8 cellular contexts compared by ENCODE assay signal in the genomic region with DNA sequence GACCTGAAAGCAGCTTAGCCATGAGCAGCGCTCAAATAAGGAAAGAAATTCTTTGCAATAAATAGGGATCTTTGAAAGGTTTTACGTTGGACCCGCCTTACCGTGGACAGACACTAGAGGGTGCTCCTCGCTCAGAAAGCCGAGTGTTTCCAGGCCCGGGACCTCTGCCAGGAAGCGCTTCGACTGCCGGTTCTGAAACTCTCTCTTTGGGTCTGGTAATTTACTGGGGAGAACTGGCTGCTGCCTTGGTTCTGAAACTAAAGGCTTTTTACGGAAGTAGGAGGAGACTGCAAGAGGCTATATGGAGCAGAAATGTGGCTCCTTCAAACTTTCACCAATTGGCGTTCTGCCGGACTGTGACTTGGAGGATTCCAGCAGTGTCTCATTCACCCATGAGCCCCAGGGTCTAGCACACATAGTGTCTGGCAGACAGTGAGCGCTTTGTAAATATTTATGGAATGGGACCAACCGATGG. TPM values are rescaled to one million over a fixed set of nuclear protein-coding genes. Genes with fewer than 3 reads are reported as not detected.
A peak's percentile ranks its signal among the peaks of the same experiment; 100 is the strongest.
DNase-seq lines count a peak whose midpoint lies in the region; ATAC-seq, FAIRE-seq and TF ChIP-seq lines count a peak whose summit lies in the region.

No MANE protein-coding gene starts in this region.

- H3K4me1 Mint-ChIP-seq in activated CD8-positive, alpha-beta memory T cell treated with anti-CD3 and anti-CD28 coated beads, Interleukin-2, amount 10 ng/mL, durations not matched to agents 7 days and 5 days: peaks cover 4% of the 10 kb centered on the region

- peaks cover 57% of the 10 kb centered on the region for H3K27me3 Mint-ChIP-seq in activated CD8-positive, alpha-beta memory T cell treated with anti-CD3 and anti-CD28 coated beads, Interleukin-2, amount 10 ng/mL, durations not matched to agents 7 days and 5 days

- peak; percentile 96 for TF ChIP-seq CTCF in AG09319 (IDR thresholded peaks at IDR 0.05; ENCODE audit: low read depth, low read length)
- TF ChIP-seq CTCF in endothelial cell of umbilical vein (IDR thresholded peaks at IDR 0.05; ENCODE audit: extremely low read depth in 1 of 2, insufficient read depth in 1 of 2, low read depth in 1 of 2, low read length in 2 of 2): peak; percentile 79 to 88

- peak overlapping the region in 1 of 3 experiments; percentile 43 for H3K4me3 ChIP-seq in endothelial cell of umbilical vein (replicated peaks in 1 of 3; ENCODE audit: insufficient read depth in 1 of 3, low read depth in 1 of 3, low read length in 3 of 3)

- CTCF ChIA-PET in activated CD8-positive, alpha-beta memory T cell treated with anti-CD3 and anti-CD28 coated beads, Interleukin-2, amount 10 ng/mL, durations not matched to agents 7 days and 5 days (lab: Charles Lee): interaction anchor here (0.7 to 4.0 kb wide), 25 partner anchors 9 to 361 kb away, joined by 3 to 42 read pairs (median 4); no protein-coding TSS in a partner anchor
- CTCF ChIA-PET in endothelial cell of umbilical vein (lab: Charles Lee): interaction anchor here (0.5 to 3.7 kb wide), 35 partner anchors 8 to 480 kb away, joined by 3 to 45 read pairs (median 4); partner anchors contain the start of genes ATP5MC1 and PRAC2

- H3K27ac ChIP-seq in endothelial cell of umbilical vein (ENCODE audit: insufficient read depth, low read depth, low read length): no peak overlapping the region

- DNase-seq in AG09319 (ENCODE audit: extremely low read depth, low read depth) (peak; percentile 32), H54 (ENCODE audit: insufficient read length, low spot score) (peak; percentile 76), NCI-H82 (lab: John Stamatoyannopoulos, UW) (peak; percentile 73), endothelial cell of umbilical vein (ENCODE audit: low read depth, low spot score) (peak; percentile 77), midbrain (lab: John Stamatoyannopoulos, UW) (peak; percentile 84)
- DNase-seq in activated CD8-positive, alpha-beta memory T cell treated with anti-CD3 and anti-CD28 coated beads, Interleukin-2, amount 10 ng/mL, durations not matched to agents 7 days and 5 days: peak; percentile 76
- peak; percentile 46 for DNase-seq in stimulated activated CD8-positive, alpha-beta memory T cell treated with anti-CD3 and anti-CD28 coated beads, Interleukin-15, amount 100 ng/mL, for 1 hour (ENCODE audit: low read depth)

- H3K9me3 ChIP-seq in endothelial cell of umbilical vein (replicated peaks; ENCODE audit: control insufficient read depth, insufficient read depth, low read length): no peaks in the 10 kb centered on the region

- no peaks in the 10 kb centered on the region for H3K36me3 Mint-ChIP-seq in activated CD8-positive, alpha-beta memory T cell treated with anti-CD3 and anti-CD28 coated beads, Interleukin-2, amount 10 ng/mL, durations not matched to agents 7 days and 5 days

- POLR2A ChIA-PET in endothelial cell of umbilical vein (lab: Charles Lee): no interaction called here

- H3K4me2 ChIP-seq in endothelial cell of umbilical vein (ENCODE audit: insufficient read depth, low read length): peak overlapping the region; percentile 76

- ATAC-seq in activated CD8-positive, alpha-beta memory T cell treated with anti-CD3 and anti-CD28 coated beads, Interleukin-2, amount 10 ng/mL, durations not matched to agents 7 days and 5 days: peak; percentile 72
- ATAC-seq in GM19324 (IDR thresholded peaks at IDR 0.05; ENCODE audit: low FRiP score, unreplicated experiment): no peak

- no peak for TF ChIP-seq POLR2A in H54 (IDR thresholded peaks at IDR 0.05; ENCODE audit: low read depth, low read length)
- TF ChIP-seq POLR2A in endothelial cell of umbilical vein (IDR thresholded peaks at IDR 0.05; ENCODE audit: low read depth, low read length): no peak

- no peaks in the 10 kb centered on the region for H3K9me1 ChIP-seq in endothelial cell of umbilical vein (replicated peaks; ENCODE audit: control insufficient read depth, extremely low read depth, insufficient read depth, low read length)

- peak overlapping the region; percentile 80 for H2AFZ ChIP-seq in endothelial cell of umbilical vein (ENCODE audit: low read depth, low read length)

- peaks cover 12 to 21% of the 10 kb centered on the region in 2 experiments for H3K27me3 ChIP-seq in endothelial cell of umbilical vein (ENCODE audit: control insufficient read depth in 2 of 2, insufficient read depth in 2 of 2, low read length in 2 of 2)

- intact Hi-C loops in endothelial cell of umbilical vein (cut with micrococcal nuclease): loop anchor here (1.0 to 2.0 kb wide), 2 partner anchors 120 to 207 kb away; no protein-coding TSS in a partner anchor

- peak; percentile 66 for FAIRE-seq in H54 (lab: Jason Lieb, UNC)
- peak; percentile 91 for FAIRE-seq in endothelial cell of umbilical vein (lab: Jason Lieb, UNC)

- H4K20me1 ChIP-seq in endothelial cell of umbilical vein (replicated peaks; ENCODE audit: control insufficient read depth, extremely low read depth, insufficient read depth, low read length): no peaks in the 10 kb centered on the region

- no peaks in the 10 kb centered on the region for H3K9me3 Mint-ChIP-seq in activated CD8-positive, alpha-beta memory T cell treated with anti-CD3 and anti-CD28 coated beads, Interleukin-2, amount 10 ng/mL, durations not matched to agents 7 days and 5 days (ENCODE audit: low read depth)

- dilution Hi-C loops in endothelial cell of umbilical vein (cut with MboI; ENCODE audit: extremely low pct_ligation_motif_present, low sequenced_read_pairs): loop anchor here (25.0 kb wide), 1 partner anchor 91 kb away; no protein-coding TSS in a partner anchor

- H3K36me3 ChIP-seq in endothelial cell of umbilical vein (ENCODE audit: control insufficient read depth in 2 of 2, extremely low read depth in 1 of 2, insufficient read depth in 2 of 2, low read length in 2 of 2): no peaks in the 10 kb centered on the region

- H3K27ac Mint-ChIP-seq in activated CD8-positive, alpha-beta memory T cell treated with anti-CD3 and anti-CD28 coated beads, Interleukin-2, amount 10 ng/mL, durations not matched to agents 7 days and 5 days: no peak overlapping the region

- H3K4me1 ChIP-seq in endothelial cell of umbilical vein (ENCODE audit: control insufficient read depth, extremely low read depth, insufficient read depth, low read length): no peaks in the 10 kb centered on the region

- H3K4me3 Mint-ChIP-seq in activated CD8-positive, alpha-beta memory T cell treated with anti-CD3 and anti-CD28 coated beads, Interleukin-2, amount 10 ng/mL, durations not matched to agents 7 days and 5 days: peak overlapping the region; percentile 30

- no peaks in the 10 kb centered on the region for H3K79me2 ChIP-seq in endothelial cell of umbilical vein (ENCODE audit: control insufficient read depth, insufficient read depth, low read length)

- H3K9ac ChIP-seq in endothelial cell of umbilical vein (replicated peaks; ENCODE audit: extremely low read depth, insufficient read depth, low read length): no peak overlapping the region

- no TSS peak for BruUV-seq in endothelial cell of umbilical vein (replicated peaks; lab: Mats Ljungman, UMichigan)

RNA-seq across cellular contexts. Expression of gene HOXB9, which starts 45.6 kb away (rescaled TPM):
- total RNA-seq in activated CD8-positive, alpha-beta memory T cell treated with anti-CD3 and anti-CD28 coated beads, Interleukin-2, amount 10 ng/mL, durations not matched to agents 7 days and 5 days: 10 to 100 TPM in 1 of 2 experiments, 1 to 10 TPM in 1; 8.4 to 19.6 TPM
- 0.69 and 1.1 TPM in 2 replicates for total RNA-seq in endothelial cell of umbilical vein
- polyA plus RNA-seq in endothelial cell of umbilical vein: 0.49 and 0.79 TPM in 2 replicates
- polyA plus RNA-seq in endothelial cell of umbilical vein (2011; cell fraction: cytosol; rRNA removed): 0.62 and 0.82 TPM in 2 replicates
- polyA plus RNA-seq in endothelial cell of umbilical vein (2011; cell fraction: nucleus; rRNA removed): 0.50 and 0.54 TPM in 2 replicates
- polyA plus RNA-seq in endothelial cell of umbilical vein (2012): 0.98 and 1.4 TPM in 2 replicates
- 1.3 and 2.6 TPM in 2 replicates for polyA minus RNA-seq in endothelial cell of umbilical vein
- not detected for polyA minus RNA-seq in endothelial cell of umbilical vein (2011; cell fraction: cytosol; rRNA and poly(A)+ RNA removed)
- polyA minus RNA-seq in endothelial cell of umbilical vein (2011; cell fraction: nucleus; rRNA and poly(A)+ RNA removed): 0.24 and 0.38 TPM in 2 replicates

RNA-seq across cellular contexts. Expression of gene PRAC1, which starts 50.6 kb away (rescaled TPM):
- not detected for total RNA-seq in activated CD8-positive, alpha-beta memory T cell treated with anti-CD3 and anti-CD28 coated beads, Interleukin-2, amount 10 ng/mL, durations not matched to agents 7 days and 5 days
- total RNA-seq in endothelial cell of umbilical vein: not detected in 2 replicates
- polyA plus RNA-seq in endothelial cell of umbilical vein: not detected in 2 replicates
- polyA plus RNA-seq in endothelial cell of umbilical vein (2011; cell fraction: cytosol; rRNA removed): not detected in 2 replicates
- polyA plus RNA-seq in endothelial cell of umbilical vein (2011; cell fraction: nucleus; rRNA removed): not detected in 2 replicates
- polyA plus RNA-seq in endothelial cell of umbilical vein (2012): not detected in 2 replicates
- not detected in 2 replicates for polyA minus RNA-seq in endothelial cell of umbilical vein
- polyA minus RNA-seq in endothelial cell of umbilical vein (2011; cell fraction: cytosol; rRNA and poly(A)+ RNA removed): not detected
- polyA minus RNA-seq in endothelial cell of umbilical vein (2011; cell fraction: nucleus; rRNA and poly(A)+ RNA removed): not detected in 2 replicates

RNA-seq across cellular contexts. Expression of gene PRAC2, which starts 51.3 kb away (rescaled TPM):
- not detected for total RNA-seq in activated CD8-positive, alpha-beta memory T cell treated with anti-CD3 and anti-CD28 coated beads, Interleukin-2, amount 10 ng/mL, durations not matched to agents 7 days and 5 days
- total RNA-seq in endothelial cell of umbilical vein: not detected in 2 replicates
- not detected in 2 replicates for polyA plus RNA-seq in endothelial cell of umbilical vein
- polyA plus RNA-seq in endothelial cell of umbilical vein (2011; cell fraction: cytosol; rRNA removed): not detected in 2 replicates
- polyA plus RNA-seq in endothelial cell of umbilical vein (2011; cell fraction: nucleus; rRNA removed): not detected in 2 replicates
- not detected in 2 replicates for polyA plus RNA-seq in endothelial cell of umbilical vein (2012)
- polyA minus RNA-seq in endothelial cell of umbilical vein: not detected in 2 replicates
- not detected for polyA minus RNA-seq in endothelial cell of umbilical vein (2011; cell fraction: cytosol; rRNA and poly(A)+ RNA removed)
- polyA minus RNA-seq in endothelial cell of umbilical vein (2011; cell fraction: nucleus; rRNA and poly(A)+ RNA removed): not detected in 2 replicates

RNA-seq across cellular contexts. Expression of gene HOXB8, which starts 56.6 kb away (rescaled TPM):
- total RNA-seq in activated CD8-positive, alpha-beta memory T cell treated with anti-CD3 and anti-CD28 coated beads, Interleukin-2, amount 10 ng/mL, durations not matched to agents 7 days and 5 days: 1 to 10 TPM in 1 of 2 experiments, under 1 TPM in 1; 0.38 to 1.4 TPM
- 1.7 and 2.0 TPM in 2 replicates for total RNA-seq in endothelial cell of umbilical vein
- 1.6 and 2.4 TPM in 2 replicates for polyA plus RNA-seq in endothelial cell of umbilical vein
- 0.81 and 0.86 TPM in 2 replicates for polyA plus RNA-seq in endothelial cell of umbilical vein (2011; cell fraction: cytosol; rRNA removed)
- 0.63 and 0.96 TPM in 2 replicates for polyA plus RNA-seq in endothelial cell of umbilical vein (2011; cell fraction: nucleus; rRNA removed)
- polyA plus RNA-seq in endothelial cell of umbilical vein (2012): 3.4 and 3.6 TPM in 2 replicates
- 0.25 and 1.7 TPM in 2 replicates for polyA minus RNA-seq in endothelial cell of umbilical vein
- not detected for polyA minus RNA-seq in endothelial cell of umbilical vein (2011; cell fraction: cytosol; rRNA and poly(A)+ RNA removed)
- 0.67 and 0.91 TPM in 2 replicates for polyA minus RNA-seq in endothelial cell of umbilical vein (2011; cell fraction: nucleus; rRNA and poly(A)+ RNA removed)

RNA-seq across cellular contexts. Expression of gene HOXB13, which starts 56.8 kb away (rescaled TPM):
- not detected for total RNA-seq in activated CD8-positive, alpha-beta memory T cell treated with anti-CD3 and anti-CD28 coated beads, Interleukin-2, amount 10 ng/mL, durations not matched to agents 7 days and 5 days
- total RNA-seq in endothelial cell of umbilical vein: not detected in 2 replicates
- not detected in 2 replicates for polyA plus RNA-seq in endothelial cell of umbilical vein
- polyA plus RNA-seq in endothelial cell of umbilical vein (2011; cell fraction: cytosol; rRNA removed): not detected in 2 replicates
- not detected in 2 replicates for polyA plus RNA-seq in endothelial cell of umbilical vein (2011; cell fraction: nucleus; rRNA removed)
- not detected in 2 replicates for polyA plus RNA-seq in endothelial cell of umbilical vein (2012)
- not detected in 2 replicates for polyA minus RNA-seq in endothelial cell of umbilical vein
- 0.61 TPM for polyA minus RNA-seq in endothelial cell of umbilical vein (2011; cell fraction: cytosol; rRNA and poly(A)+ RNA removed)
- polyA minus RNA-seq in endothelial cell of umbilical vein (2011; cell fraction: nucleus; rRNA and poly(A)+ RNA removed): not detected in 2 replicates

Comparison
In these comparisons a context has a peak if more than half of its experiments do, and no peak if none do; other contexts are left out.
1. DNase-seq: peak in every context shown above with its lines; median percentile 84 in midbrain; 77 in endothelial cell of umbilical vein; 76 in H54; 76 in activated CD8-positive, alpha-beta memory T cell treated with anti-CD3 and anti-CD28 coated beads, Interleukin-2, amount 10 ng/mL, durations not matched to agents 7 days and 5 days; 73 in NCI-H82; 46 in stimulated activated CD8-positive, alpha-beta memory T cell treated with anti-CD3 and anti-CD28 coated beads, Interleukin-15, amount 100 ng/mL, for 1 hour; 32 in AG09319.